Comparison of ENCODE assay signal across 10 cellular contexts in genomic region chr14:68546839-68547238, GRCh38.
DNase-seq lines count a peak whose midpoint lies in the region; ATAC-seq and TF ChIP-seq lines count a peak whose summit lies in the region.
"Had no signal": no experiment of that assay in that cellular context is flagged by ENCODE, and none has a peak within 500 bp of the region (broad histone marks: within the 10 kb centered on the region; RNA-seq: fewer than 3 reads in every experiment).

No MANE protein-coding gene starts in this region.

- H3K9me3 ChIP-seq in lung (ENCODE audit: control insufficient read depth in 2 of 2, insufficient read depth in 1 of 2, low read length in 1 of 2): no peaks in the 10 kb centered on the region
- no peaks in the 10 kb centered on the region for H3K9me3 ChIP-seq in thyroid gland

- no peak for ATAC-seq in lung (ENCODE audit: insufficient read depth, low FRiP score)
- ATAC-seq: left lobe of liver had no signal

- intact Hi-C loops in thyroid gland (cut with DNase I): no loop called here

- 98% methylated on average over 5 of the region's 5 CpGs for WGBS in lung, 2 donors
- 96 to 98% methylated on average over 5 of the region's 5 CpGs for WGBS in thyroid gland, 2 donors

- H3K27ac ChIP-seq in cingulate gyrus (ENCODE audit: low read depth, low read length) (peak overlapping the region; percentile 94), lung (ENCODE audit: low read depth in 1 of 2, low read length in 1 of 2) (peak overlapping the region; percentile 82 to 98), thyroid gland (peak overlapping the region; percentile 71 to 91 (median 84))
- H3K27ac ChIP-seq: cardiac muscle cell had no signal

- H3K4me1 ChIP-seq in lung (ENCODE audit: control insufficient read depth in 2 of 2, insufficient read depth in 2 of 2, low read length in 2 of 2): peaks cover 31 to 34% of the 10 kb centered on the region in 2 donors
- H3K4me1 ChIP-seq in thyroid gland: peaks cover 50 to 79% of the 10 kb centered on the region in 2 donors

- TF ChIP-seq CTCF in lung (IDR thresholded peaks at IDR 0.05; ENCODE audit: control extremely low read depth, extremely low read depth): no peak
- TF ChIP-seq CTCF in thyroid gland (IDR thresholded peaks at IDR 0.05): no peak

- DNase-seq in LHCN-M2 (ENCODE audit: low read depth): peak; percentile 84
- DNase-seq in lung (ENCODE audit: low spot score): no peak
- DNase-seq in thyroid gland: no peak
- DNase-seq in inferior parietal cortex (ENCODE audit: extremely low spot score): no peak
- no peak for DNase-seq in middle frontal gyrus (ENCODE audit: extremely low spot score, low spot score)
- no peak for DNase-seq in effector CD8-positive, alpha-beta T cell (lab: John Stamatoyannopoulos, UW)
- DNase-seq in stimulated activated naive CD4-positive, alpha-beta T cell (lab: John Stamatoyannopoulos, UW): no peak

- no peak for TF ChIP-seq POLR2A in thyroid gland (IDR thresholded peaks at IDR 0.05)

- H3K36me3 ChIP-seq in lung (ENCODE audit: control insufficient read depth in 2 of 2, insufficient read depth in 2 of 2, low read length in 2 of 2): no peaks in the 10 kb centered on the region
- H3K36me3 ChIP-seq in thyroid gland: no peaks in the 10 kb centered on the region
- H3K36me3 ChIP-seq: cardiac muscle cell had no signal

- H3K4me3 ChIP-seq in lung (no peak overlapping the region), thyroid gland (replicated peaks in 1 of 3) (no peak overlapping the region)
- H3K4me3 ChIP-seq: cardiac muscle cell had no signal

- no peaks in the 10 kb centered on the region for H3K27me3 ChIP-seq in lung (ENCODE audit: control insufficient read depth, insufficient read depth)
- H3K27me3 ChIP-seq in thyroid gland: no peaks in the 10 kb centered on the region
- H3K27me3 ChIP-seq: cardiac muscle cell had no signal
